In the genomic region with DNA sequence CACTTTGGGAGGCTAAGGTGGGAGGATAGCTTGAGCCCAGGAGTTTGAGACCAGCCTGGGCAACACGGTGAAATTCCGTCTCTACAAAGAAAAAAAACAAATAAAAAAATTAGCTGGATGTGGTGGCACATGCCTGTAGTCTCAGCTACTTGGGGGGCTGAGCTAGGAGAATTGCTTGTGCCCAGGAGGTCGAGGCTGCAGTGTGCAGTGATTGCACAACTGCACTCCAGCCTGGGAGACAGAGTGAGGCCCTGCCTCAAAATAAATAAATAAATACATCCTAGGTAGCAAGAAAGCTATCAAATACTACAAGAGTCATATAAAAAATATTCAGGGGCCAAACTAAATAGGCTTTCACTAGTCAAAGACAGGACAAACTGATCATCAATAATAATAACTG, we compare ENCODE assay signal across 23 cellular contexts. TPM values are rescaled to one million over a fixed set of nuclear protein-coding genes. Genes with fewer than 3 reads are reported as not detected.
DNase-seq lines count a peak whose midpoint lies in the region; ATAC-seq, FAIRE-seq and TF ChIP-seq lines count a peak whose summit lies in the region.
"Had no signal": no experiment of that assay in that cellular context is flagged by ENCODE, and none has a peak within 500 bp of the region (broad histone marks: within the 10 kb centered on the region; RNA-seq: fewer than 3 reads in every experiment).

No MANE protein-coding gene starts in this region.

- peak overlapping the region; percentile 19 for H3K4me3 Mint-ChIP-seq in T-helper 17 cell
- H3K4me3 Mint-ChIP-seq: B cell; CD4-positive, alpha-beta T cell; CD8-positive, alpha-beta T cell had no signal

- H3K27ac Mint-ChIP-seq in T-helper 17 cell = no peak overlapping the region
- H3K27ac Mint-ChIP-seq: B cell; CD4-positive, alpha-beta T cell; CD8-positive, alpha-beta T cell had no signal

- H2AFZ ChIP-seq in HepG2 (ENCODE audit: low read length) = no peak overlapping the region

- POLR2A ChIA-PET in HepG2 (lab: Yijun Ruan, JAX) = interaction anchor here (0.9 kb wide), 1 partner anchor 180 kb away, joined by 3 read pairs; a partner anchor contains a TSS

- no TSS peak for BruUV-seq in HepG2 (replicated peaks; lab: Mats Ljungman, UMichigan)

- H3K36me3 Mint-ChIP-seq in T-helper 17 cell (ENCODE audit: low read depth) = peaks cover 5% of the 10 kb centered on the region

- DNase-seq in HepG2 (ENCODE audit: low spot score) (no peak), right lobe of liver (no peak), T-helper 17 cell (no peak), iris pigment epithelial cell (ENCODE audit: low read depth) (peak; percentile 6), NCI-H2107 treated with DMSO at 0.1 percent for 48 hours (lab: John Stamatoyannopoulos, UW; ENCODE audit: unreplicated experiment) (no peak), right cardiac atrium (no peak)
- DNase-seq: AML-193; Caco-2; Calu3; CD4-positive, alpha-beta T cell; CD8-positive, alpha-beta T cell; DMS79 treated with DMSO at 0.1 percent for 48 hours; GF-D8 had no signal

- TF ChIP-seq POLR2A in HepG2 (IDR thresholded peaks at IDR 0.05; ENCODE audit: insufficient read depth in 1 of 2, low read depth in 2 of 2, low read length in 2 of 2) (no peak), right lobe of liver (IDR thresholded peaks at IDR 0.05) (no peak)

- in situ Hi-C loops in HepG2 (cut with HindIII; ENCODE audit: extremely low pct_ligation_motif_present, low pct_unique_long_range_greater_than_20kb) = no loop called here

- ATAC-seq in HepG2 (no peak), right lobe of liver (no peak), T-helper 17 cell (no peak), HG03108 (IDR thresholded peaks at IDR 0.05; ENCODE audit: unreplicated experiment) (no peak), right cardiac atrium (no peak)
- ATAC-seq: A549; CD8-positive, alpha-beta T cell had no signal

- no peak overlapping the region for H3K4me2 ChIP-seq in HepG2 (ENCODE audit: low read depth, low read length)
- H3K4me2 ChIP-seq: A549; BLaER1 treated with 17β-estradiol and CSF1 and Interleukin-3, amounts not matched to agents 10 nM and 100 nM had no signal

- CTCF ChIA-PET in HepG2 (lab: Yijun Ruan, JAX; ENCODE audit: low intra/inter-chr PET ratio, low total read pairs) = no interaction called here

- no peak overlapping the region for H3K4me3 ChIP-seq in HepG2 (replicated peaks in 1 of 3; ENCODE audit: insufficient read depth in 1 of 3, low read depth in 2 of 3, low read length in 3 of 3)
- no peak overlapping the region for H3K4me3 ChIP-seq in right lobe of liver
- no peak overlapping the region for H3K4me3 ChIP-seq in right cardiac atrium (ENCODE audit: low read length)
- H3K4me3 ChIP-seq: A549; BLaER1 treated with 17β-estradiol and CSF1 and Interleukin-3, amounts not matched to agents 10 nM and 100 nM had no signal

- H4K20me1 ChIP-seq in HepG2 (ENCODE audit: insufficient read depth, low read length) = 0 out of 2 replicates have a peak, but pooled peaks cover 3% of the 10 kb centered on the region

- no peak overlapping the region for H3K27ac ChIP-seq in HepG2 (ENCODE audit: extremely low read length, insufficient read depth, low read length)
- H3K27ac ChIP-seq in right lobe of liver = no peak overlapping the region
- no peak overlapping the region for H3K27ac ChIP-seq in right cardiac atrium (ENCODE audit: low read length)
- H3K27ac ChIP-seq: 22Rv1; A549; BLaER1 treated with 17β-estradiol and CSF1 and Interleukin-3, amounts not matched to agents 10 nM and 100 nM; C4-2B had no signal

- intact Hi-C loops in HepG2 (cut with micrococcal nuclease; ENCODE audit: unreplicated experiment) = no loop called here
- intact Hi-C loops in right lobe of liver (cut with DNase I) = no loop called here
- intact Hi-C loops in right cardiac atrium (cut with DNase I) = no loop called here

- H3K9me3 ChIP-seq in HepG2 (ENCODE audit: low read length) (no peaks in the 10 kb centered on the region), right lobe of liver (peaks cover 0 to 3% (median 0%) of the 10 kb centered on the region in 4 donors), T-helper 17 cell (ENCODE audit: control insufficient read depth, low read length, poor library complexity, severe bottlenecking) (no peaks in the 10 kb centered on the region), right cardiac atrium (ENCODE audit: control insufficient read depth, low read length) (no peaks in the 10 kb centered on the region)
- H3K9me3 ChIP-seq: A549; BLaER1 treated with 17β-estradiol and CSF1 and Interleukin-3, amounts not matched to agents 10 nM and 100 nM; Caco-2 had no signal

- no peak for TF ChIP-seq EP300 in HepG2 (IDR thresholded peaks at IDR 0.05; ENCODE audit: low read depth in 2 of 2, low read length in 2 of 2)
- TF ChIP-seq EP300 in HepG2 (CRISPR knock-in tag; IDR thresholded peaks at IDR 0.05; ENCODE audit: borderline replicate concordance) = no peak
- TF ChIP-seq EP300 in Ishikawa (IDR thresholded peaks at IDR 0.05; ENCODE audit: borderline replicate concordance) = no peak

- H3K4me1 Mint-ChIP-seq in T-helper 17 cell = peaks cover 25% of the 10 kb centered on the region

- TF ChIP-seq RAD21 in HepG2 (CRISPR knock-in tag; IDR thresholded peaks at IDR 0.05) (no peak), Ishikawa (IDR thresholded peaks at IDR 0.05; ENCODE audit: low read depth) (no peak)

- H3K79me2 ChIP-seq in HepG2 (ENCODE audit: insufficient read depth, low read length) = peaks cover 58% of the 10 kb centered on the region

- H3K27me3 ChIP-seq in HepG2 (ENCODE audit: control insufficient read depth in 1 of 2, insufficient read depth in 2 of 2, low read length in 2 of 2) = no peaks in the 10 kb centered on the region
- H3K27me3 ChIP-seq in right lobe of liver = no peaks in the 10 kb centered on the region
- H3K27me3 ChIP-seq in right cardiac atrium (ENCODE audit: control insufficient read depth, insufficient read depth) = no peaks in the 10 kb centered on the region
- H3K27me3 ChIP-seq: BLaER1 treated with 17β-estradiol and CSF1 and Interleukin-3, amounts not matched to agents 10 nM and 100 nM had no signal

- no peak for FAIRE-seq in HepG2 (lab: Jason Lieb, UNC)
- FAIRE-seq: A549, D721Med, GM12891, GM19239 had no signal

- 63% methylated on average over 3 of the region's 3 CpGs for WGBS in HepG2 (ENCODE audit: low lambda C conversion rate)
- WGBS in right lobe of liver (ENCODE audit: insufficient coverage, low coverage, low lambda C conversion rate, missing lambda C conversion rate) = 78% methylated on average over 3 of the region's 3 CpGs
- 79% methylated on average over 3 of the region's 3 CpGs for WGBS in right cardiac atrium

- H3K36me3 ChIP-seq in HepG2 (replicated peaks in 1 of 2; ENCODE audit: control insufficient read depth in 1 of 2, insufficient read depth in 2 of 2, low read length in 2 of 2) (peaks cover 2 to 3% of the 10 kb centered on the region in 2 experiments; a peak in 1 of 5 replicates), right lobe of liver (no peaks in the 10 kb centered on the region)

- no peaks in the 10 kb centered on the region for H3K27me3 Mint-ChIP-seq in T-helper 17 cell
- H3K27me3 Mint-ChIP-seq: B cell; CD4-positive, alpha-beta T cell had no signal

- H3K9ac ChIP-seq in HepG2 (ENCODE audit: insufficient read depth, low read depth, low read length) = no peak overlapping the region
- H3K9ac ChIP-seq: BLaER1 treated with 17β-estradiol and CSF1 and Interleukin-3, amounts not matched to agents 10 nM and 100 nM had no signal

- no peak for TF ChIP-seq CTCF in HepG2 (CRISPR knock-in tag; IDR thresholded peaks at IDR 0.05)
- TF ChIP-seq CTCF in right lobe of liver (IDR thresholded peaks at IDR 0.05) = no peak

- peaks cover 24% of the 10 kb centered on the region for H3K4me1 ChIP-seq in HepG2 (ENCODE audit: insufficient read depth, low read length)
- peaks cover 0 to 7% (median 3%) of the 10 kb centered on the region in 4 donors for H3K4me1 ChIP-seq in right lobe of liver
- peaks cover 2% of the 10 kb centered on the region for H3K4me1 ChIP-seq in right cardiac atrium (ENCODE audit: control insufficient read depth, insufficient read depth, low read length)
- H3K4me1 ChIP-seq: Caco-2 had no signal

RNA-seq across cellular contexts. Expression of a gene that starts 6.2 kb away (rescaled TPM):
- total RNA-seq in HepG2 (2016; rRNA removed; fragmentation: Illumina TruSeq; extraction: Trizol) = 6.6 and 9.8 TPM in 2 replicates
- total RNA-seq in HepG2 (2016; cell fraction: cytosol; rRNA removed; fragmentation: Illumina TruSeq; extraction: Trizol; ENCODE audit: low read depth) = 2.5 and 4.1 TPM in 2 replicates
- total RNA-seq in HepG2 (2016; cell fraction: insoluble cytoplasmic fraction; rRNA removed; fragmentation: Illumina TruSeq; extraction: Trizol) = 6.6 and 8.2 TPM in 2 replicates
- 2.5 and 2.9 TPM in 2 replicates for total RNA-seq in HepG2 (2016; cell fraction: membrane; rRNA removed; fragmentation: Illumina TruSeq; extraction: Trizol)
- total RNA-seq in HepG2 (2016; cell fraction: nucleus; rRNA removed; fragmentation: Illumina TruSeq; extraction: Trizol) = 8.3 and 9.3 TPM in 2 replicates
- polyA plus RNA-seq in HepG2 (2011; rRNA removed) = 2.7 and 3.4 TPM in 2 replicates
- 1.1 and 2.2 TPM in 2 replicates for polyA plus RNA-seq in HepG2 (2011; cell fraction: cytosol; rRNA removed)
- polyA plus RNA-seq in HepG2 (2011; cell fraction: nucleus; rRNA removed) = 3.3 and 4.5 TPM in 2 replicates
- polyA plus RNA-seq in HepG2 (2012) = 4.6 and 4.8 TPM in 2 replicates
- 0.50 and 0.64 TPM in 2 replicates for polyA plus RNA-seq in HepG2 (2016; cell fraction: cytosol; fragmentation: Illumina TruSeq; extraction: Trizol; ENCODE audit: low read depth)
- 4.3 and 5.1 TPM in 2 replicates for polyA plus RNA-seq in HepG2 (2016; cell fraction: insoluble cytoplasmic fraction; fragmentation: Illumina TruSeq; extraction: Trizol; ENCODE audit: low read depth)
- 0.31 and 0.84 TPM in 2 replicates for polyA plus RNA-seq in HepG2 (2016; cell fraction: membrane; fragmentation: Illumina TruSeq; extraction: Trizol; ENCODE audit: low read depth)
- 5.2 and 5.5 TPM in 2 replicates for polyA plus RNA-seq in HepG2 (2016; cell fraction: nucleus; fragmentation: Illumina TruSeq; extraction: Trizol; ENCODE audit: insufficient read depth, low read depth)
- polyA minus RNA-seq in HepG2 (2011; rRNA and poly(A)+ RNA removed; ENCODE audit: low replicate concordance) = 17.1 and 19.1 TPM in 2 replicates
- polyA minus RNA-seq in HepG2 (2011; cell fraction: cytosol; rRNA and poly(A)+ RNA removed) = 6.0 and 6.7 TPM in 2 replicates
- 19.1 and 27.1 TPM in 2 replicates for polyA minus RNA-seq in HepG2 (2011; cell fraction: nucleus; rRNA and poly(A)+ RNA removed)
- total RNA-seq in right lobe of liver = 1 to 10 TPM; 3.4 to 7.8 (median 6.1) TPM
- 10 to 100 TPM; 53.3 to 59.2 TPM for total RNA-seq in T-helper 17 cell
- 10 to 100 TPM in 3 of 4 donors, 1 to 10 TPM in 1; 9.4 to 13.0 (median 12.3) TPM for total RNA-seq in right cardiac atrium
- polyA plus RNA-seq in right cardiac atrium = 3.4 TPM

RNA-seq across cellular contexts. Expression of a gene that starts 6.5 kb away (rescaled TPM):
- total RNA-seq in HepG2 (2016; rRNA removed; fragmentation: Illumina TruSeq; extraction: Trizol) (9.8 and 10.6 TPM in 2 replicates), right lobe of liver (10 to 100 TPM in 1 of 6 experiments, 1 to 10 TPM in 5; 4.7 to 12.5 (median 6.9) TPM), T-helper 17 cell (10 to 100 TPM; 16.8 to 17.4 TPM), right cardiac atrium (10 to 100 TPM; 18.4 to 26.0 (median 19.6) TPM)
- total RNA-seq in HepG2 (2016; cell fraction: cytosol; rRNA removed; fragmentation: Illumina TruSeq; extraction: Trizol; ENCODE audit: low read depth) = 11.4 and 15.3 TPM in 2 replicates
- 8.9 and 9.1 TPM in 2 replicates for total RNA-seq in HepG2 (2016; cell fraction: insoluble cytoplasmic fraction; rRNA removed; fragmentation: Illumina TruSeq; extraction: Trizol)
- total RNA-seq in HepG2 (2016; cell fraction: membrane; rRNA removed; fragmentation: Illumina TruSeq; extraction: Trizol) = 8.1 and 8.4 TPM in 2 replicates
- total RNA-seq in HepG2 (2016; cell fraction: nucleus; rRNA removed; fragmentation: Illumina TruSeq; extraction: Trizol) = 18.8 and 24.1 TPM in 2 replicates
- polyA plus RNA-seq in HepG2 (2011; rRNA removed) (5.6 TPM in 2 replicates), right cardiac atrium (7.1 TPM)
- polyA plus RNA-seq in HepG2 (2011; cell fraction: cytosol; rRNA removed) = 1.6 and 4.2 TPM in 2 replicates
- polyA plus RNA-seq in HepG2 (2011; cell fraction: nucleus; rRNA removed) = 5.5 and 5.7 TPM in 2 replicates
- polyA plus RNA-seq in HepG2 (2012) = 3.5 and 4.6 TPM in 2 replicates
- 0.69 and 0.71 TPM in 2 replicates for polyA plus RNA-seq in HepG2 (2016; cell fraction: cytosol; fragmentation: Illumina TruSeq; extraction: Trizol; ENCODE audit: low read depth)
- 5.4 and 7.3 TPM in 2 replicates for polyA plus RNA-seq in HepG2 (2016; cell fraction: insoluble cytoplasmic fraction; fragmentation: Illumina TruSeq; extraction: Trizol; ENCODE audit: low read depth)
- polyA plus RNA-seq in HepG2 (2016; cell fraction: membrane; fragmentation: Illumina TruSeq; extraction: Trizol; ENCODE audit: low read depth) = 1.6 and 1.7 TPM in 2 replicates
- polyA plus RNA-seq in HepG2 (2016; cell fraction: nucleus; fragmentation: Illumina TruSeq; extraction: Trizol; ENCODE audit: insufficient read depth, low read depth) = 14.0 and 17.1 TPM in 2 replicates
- polyA minus RNA-seq in HepG2 (2011; rRNA and poly(A)+ RNA removed; ENCODE audit: low replicate concordance) = 14.7 and 16.5 TPM in 2 replicates
- polyA minus RNA-seq in HepG2 (2011; cell fraction: cytosol; rRNA and poly(A)+ RNA removed) = 7.1 and 7.9 TPM in 2 replicates
- 49.1 and 63.7 TPM in 2 replicates for polyA minus RNA-seq in HepG2 (2011; cell fraction: nucleus; rRNA and poly(A)+ RNA removed)
